In genomic region chr9:112570731-112571167, GRCh38 we compare ENCODE assay signal across 16 cellular contexts.
DNase-seq lines count a peak whose midpoint lies in the region; ATAC-seq and TF ChIP-seq lines count a peak whose summit lies in the region.
"Had no signal": no experiment of that assay in that cellular context is flagged by ENCODE, and none has a peak within 500 bp of the region (broad histone marks: within the 10 kb centered on the region; RNA-seq: fewer than 3 reads in every experiment).

No MANE protein-coding gene starts in this region.

- peak; percentile 95 for DNase-seq in NCI-H82 treated with DMSO at 0.1 percent for 48 hours (lab: John Stamatoyannopoulos, UW; ENCODE audit: unreplicated experiment)
- DNase-seq in endodermal cell, result no peak
- DNase-seq in midbrain (lab: John Stamatoyannopoulos, UW), result peak; percentile 81
- peak in 44 of 49 donors; percentile 4 to 80 (median 58) for DNase-seq in substantia nigra (lab: John Stamatoyannopoulos, UW)
- no peak for DNase-seq in activated CD4-positive, CD25-positive, alpha-beta regulatory T cell treated with anti-CD3 and anti-CD28 coated beads, Interleukin-2, amount 50 U/mL, for 72 hours
- no peak for DNase-seq in activated CD8-positive, alpha-beta memory T cell treated with anti-CD3 and anti-CD28 coated beads, Interleukin-2, amount 50 U/mL, for 48 hours
- DNase-seq: activated naive CD4-positive, alpha-beta T cell treated with anti-CD3 and anti-CD28 coated beads, Interleukin-2, amount 50 U/mL, for 16 hours; DND-41; KG1; left cardiac atrium; NCI-H1417; SW 1271 had no signal

- peaks cover 27% of the 10 kb centered on the region for H3K4me1 Mint-ChIP-seq in endodermal cell
- H3K4me1 Mint-ChIP-seq: central memory CD8-positive, alpha-beta T cell had no signal

- peaks cover 15% of the 10 kb centered on the region for H3K36me3 ChIP-seq in endodermal cell (ENCODE audit: control insufficient read depth, insufficient read depth, low read length)

- H3K27ac Mint-ChIP-seq in endodermal cell, result no peak overlapping the region
- H3K27ac Mint-ChIP-seq: natural killer cell treated with Interleukin-12 subunit alpha and Interleukin-12 subunit beta and Interleukin-15 and Interleukin-18, amount 100 ng/mL, for 72 hours had no signal

- H3K4me3 ChIP-seq in endodermal cell (ENCODE audit: low read length), result peak overlapping the region; percentile 57
- H3K4me3 ChIP-seq: BLaER1 treated with 17β-estradiol and CSF1 and Interleukin-3, amounts not matched to agents 10 nM and 100 nM had no signal

- no peaks in the 10 kb centered on the region for H3K27me3 Mint-ChIP-seq in endodermal cell (ENCODE audit: insufficient read depth)
- H3K27me3 Mint-ChIP-seq: central memory CD8-positive, alpha-beta T cell; natural killer cell treated with Interleukin-12 subunit alpha and Interleukin-12 subunit beta and Interleukin-15 and Interleukin-18, amount 100 ng/mL, for 72 hours had no signal

- peaks cover 6% of the 10 kb centered on the region for H3K4me1 ChIP-seq in endodermal cell (ENCODE audit: control insufficient read depth, insufficient read depth, low read length)

- 89 to 93% methylated on average over 3 to 6 of the region's 6 CpGs for WGBS in endodermal cell (ENCODE audit: insufficient coverage in 1 of 2, insufficient read length in 1 of 2), 2 experiments

- no peak overlapping the region for H3K4me3 Mint-ChIP-seq in endodermal cell
- H3K4me3 Mint-ChIP-seq: central memory CD8-positive, alpha-beta T cell; natural killer cell treated with Interleukin-12 subunit alpha and Interleukin-12 subunit beta and Interleukin-15 and Interleukin-18, amount 100 ng/mL, for 72 hours had no signal

- H3K9me3 ChIP-seq in endodermal cell (ENCODE audit: control insufficient read depth, low read length), result no peaks in the 10 kb centered on the region

- H3K27me3 ChIP-seq in endodermal cell (ENCODE audit: control insufficient read depth, insufficient read depth, low read length, poor library complexity, severe bottlenecking), result no peaks in the 10 kb centered on the region
- H3K27me3 ChIP-seq: BLaER1 treated with 17β-estradiol and CSF1 and Interleukin-3, amounts not matched to agents 10 nM and 100 nM had no signal

- ATAC-seq in HG03521 (IDR thresholded peaks at IDR 0.05; ENCODE audit: unreplicated experiment), result no peak
- ATAC-seq: natural killer cell treated with Interleukin-12 subunit alpha and Interleukin-12 subunit beta and Interleukin-15 and Interleukin-18, amount 100 ng/mL, for 72 hours had no signal

- no peak overlapping the region for H3K9ac ChIP-seq in endodermal cell (ENCODE audit: extremely low read depth, low read length, poor library complexity, severe bottlenecking)
- H3K9ac ChIP-seq: BLaER1 treated with 17β-estradiol and CSF1 and Interleukin-3, amounts not matched to agents 10 nM and 100 nM had no signal

- H3K27ac ChIP-seq in endodermal cell (ENCODE audit: low read depth, low read length), result no peak overlapping the region
- peak overlapping the region; percentile 55 for H3K27ac ChIP-seq in substantia nigra (ENCODE audit: low read depth, low read length, poor library complexity, severe bottlenecking)
- H3K27ac ChIP-seq: BLaER1 treated with 17β-estradiol and CSF1 and Interleukin-3, amounts not matched to agents 10 nM and 100 nM had no signal

- peaks cover 12% of the 10 kb centered on the region for H3K36me3 Mint-ChIP-seq in endodermal cell (ENCODE audit: low read depth)
- H3K36me3 Mint-ChIP-seq: natural killer cell treated with Interleukin-12 subunit alpha and Interleukin-12 subunit beta and Interleukin-15 and Interleukin-18, amount 100 ng/mL, for 72 hours had no signal

- H3K9me3 Mint-ChIP-seq in endodermal cell, result no peaks in the 10 kb centered on the region
- H3K9me3 Mint-ChIP-seq: central memory CD8-positive, alpha-beta T cell; natural killer cell treated with Interleukin-12 subunit alpha and Interleukin-12 subunit beta and Interleukin-15 and Interleukin-18, amount 100 ng/mL, for 72 hours had no signal

- TF ChIP-seq CTCF in endodermal cell (conservative IDR thresholded peaks at IDR 0.05), result no peak

Comparison
In these comparisons a context has a peak if more than half of its experiments do, and no peak if none do; other contexts are left out.
1. DNase-seq: peak in NCI-H82 treated with DMSO at 0.1 percent for 48 hours (single experiment), midbrain (single experiment) and substantia nigra (44 of 49); none in endodermal cell (single experiment), activated CD4-positive, CD25-positive, alpha-beta regulatory T cell treated with anti-CD3 and anti-CD28 coated beads, Interleukin-2, amount 50 U/mL, for 72 hours (single experiment) and activated CD8-positive, alpha-beta memory T cell treated with anti-CD3 and anti-CD28 coated beads, Interleukin-2, amount 50 U/mL, for 48 hours (single experiment).